8 cellular contexts compared by ENCODE assay signal in the genomic region with DNA sequence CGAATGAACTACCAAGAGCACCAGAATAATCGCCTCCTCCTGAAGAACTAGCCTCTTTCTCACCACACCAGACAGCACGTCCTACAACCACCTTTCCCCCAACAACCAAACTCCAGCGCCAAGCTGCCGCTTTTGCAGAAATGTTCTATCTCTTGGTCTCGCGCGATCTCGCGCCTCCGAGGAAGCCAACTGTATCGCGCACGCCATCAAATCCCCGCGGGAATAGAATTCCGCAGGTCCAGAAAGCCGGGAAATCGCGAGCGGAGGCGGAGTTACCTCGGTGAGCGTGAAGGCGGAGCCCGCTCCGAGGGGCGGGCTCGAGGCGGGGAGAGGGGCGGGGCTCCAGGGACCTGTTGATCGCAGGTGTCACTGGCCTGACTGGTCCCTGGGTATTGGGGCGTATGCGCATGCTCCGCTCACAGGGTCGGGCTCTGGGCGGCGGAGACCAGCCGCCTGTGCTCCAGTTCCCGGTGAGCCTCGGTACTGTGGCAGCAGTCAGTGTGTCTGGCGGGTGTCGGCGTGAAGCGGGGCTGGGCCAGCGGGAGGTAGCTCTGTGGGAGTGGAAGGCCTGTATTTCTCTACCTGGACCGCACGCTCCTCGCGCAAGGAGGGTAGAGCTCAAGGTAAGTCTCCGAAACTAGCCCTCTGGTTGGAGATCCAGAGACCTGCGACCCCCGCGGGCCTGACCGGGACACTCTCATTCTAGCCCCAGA. TPM values are rescaled to one million over a fixed set of nuclear protein-coding genes. Genes with fewer than 3 reads are reported as not detected.
DNase-seq lines count a peak whose midpoint lies in the region; ATAC-seq and TF ChIP-seq lines count a peak whose summit lies in the region.

A gene (plus strand): TSS at position 463 of the 713 bp plus-strand sequence. CDS start 27,047 bp downstream, outside the sequence.

- CTCF ChIA-PET in Calu3 (lab: Charles Lee), result interaction anchor here (0.8 to 2.1 kb wide), 4 partner anchors 69 to 129 kb away, joined by 3 to 14 read pairs (median 8); no protein-coding TSS in a partner anchor
- CTCF ChIA-PET in OCI-LY7 (lab: Charles Lee; ENCODE audit: unreplicated experiment), result interaction anchor here (0.6 to 1.6 kb wide), 3 partner anchors 21 to 88 kb away, joined by 3 read pairs; a partner anchor contains a TSS

- H3K36me3 Mint-ChIP-seq in Calu3 (ENCODE audit: insufficient read depth, unreplicated experiment) (peaks cover 63% of the 10 kb centered on the region), endothelial cell (ENCODE audit: low read depth, unreplicated experiment) (peaks cover under 1% of the 10 kb centered on the region)

- no peak for TF ChIP-seq CTCF in Calu3 (IDR thresholded peaks at IDR 0.05; ENCODE audit: unreplicated experiment)
- no peak for TF ChIP-seq CTCF in OCI-LY7 (conservative IDR thresholded peaks at IDR 0.05; ENCODE audit: low read length)
- TF ChIP-seq CTCF in endothelial cell (IDR thresholded peaks at IDR 0.05; ENCODE audit: unreplicated experiment), result no peak

- POLR2A ChIA-PET in OCI-LY7 (lab: Charles Lee), result interaction anchor here (0.7 to 2.2 kb wide), 14 partner anchors 9 to 1660 kb away, joined by 3 to 14 read pairs (median 3); a partner anchor contains a TSS

- peak; percentile 96 for ATAC-seq in GM21526 (IDR thresholded peaks at IDR 0.05; ENCODE audit: low FRiP score, unreplicated experiment)

- H3K4me3 ChIP-seq in OCI-LY7 (ENCODE audit: low read depth, low read length, poor library complexity, severe bottlenecking), result peak within 1 kb of the TSS; percentile 73
- peak within 1 kb of the TSS; percentile 83 for H3K4me3 ChIP-seq in mesodermal cell (ENCODE audit: extremely low read depth, insufficient read depth, low read length, poor library complexity, severe bottlenecking)

- 0% methylated on average over 39 to 47 of the region's 55 CpGs for WGBS in mesodermal cell (ENCODE audit: insufficient coverage in 2 of 2), 2 experiments

- H3K4me3 Mint-ChIP-seq in Calu3 (ENCODE audit: low read depth, unreplicated experiment) (peak within 1 kb of the TSS; percentile 100), endothelial cell (ENCODE audit: unreplicated experiment) (peak within 1 kb of the TSS; percentile 97)

- H3K4me1 Mint-ChIP-seq in Calu3 (ENCODE audit: low read depth, unreplicated experiment) (peaks cover 34% of the 10 kb centered on the region), endothelial cell (ENCODE audit: unreplicated experiment) (peaks cover 12% of the 10 kb centered on the region)

- DNase-seq in Calu3 (peak; percentile 96), HuH-7 (ENCODE audit: low spot score) (peak; percentile 80), OCI-LY7 (ENCODE audit: low spot score) (peak; percentile 95), activated T-cell treated with anti-CD3 and anti-CD28 coated beads for 24 hours (ENCODE audit: low read depth) (peak; percentile 96), endothelial cell (ENCODE audit: low spot score) (peak; percentile 99)
- DNase-seq in stimulated activated CD8-positive, alpha-beta memory T cell treated with anti-CD3 and anti-CD28 coated beads, Interleukin-15, amount 100 ng/mL, for 24 hours (ENCODE audit: low read depth), result peak; percentile 93

- intact Hi-C loops in Calu3 (cut with micrococcal nuclease; ENCODE audit: unreplicated experiment) (loop anchor here (2.0 to 10.0 kb wide), 4 partner anchors 72 to 170 kb away; no protein-coding TSS in a partner anchor), OCI-LY7 (cut with micrococcal nuclease; ENCODE audit: unreplicated experiment) (loop anchor here (1.0 to 5.0 kb wide), 7 partner anchors 72 to 450 kb away; a partner anchor contains a TSS)

- H2AFZ ChIP-seq in OCI-LY7 (ENCODE audit: low read length), result peak within 1 kb of the TSS; percentile 96

- H3K4me1 ChIP-seq in OCI-LY7 (ENCODE audit: insufficient read depth, low read length, poor library complexity, severe bottlenecking) (peaks cover 23% of the 10 kb centered on the region), mesodermal cell (ENCODE audit: control insufficient read depth, insufficient read depth, low read length, poor library complexity, severe bottlenecking) (peaks cover 24% of the 10 kb centered on the region)

- H3K27ac Mint-ChIP-seq in Calu3 (ENCODE audit: unreplicated experiment) (peak within 1 kb of the TSS; percentile 100), endothelial cell (ENCODE audit: unreplicated experiment) (peak within 1 kb of the TSS; percentile 99)

- H3K36me3 ChIP-seq in OCI-LY7 (ENCODE audit: insufficient read depth, low read length) (peaks cover 3% of the 10 kb centered on the region; the same call in 1 of the 2 replicates), mesodermal cell (ENCODE audit: control insufficient read depth, insufficient read depth, low read length) (peaks cover 5% of the 10 kb centered on the region)

- H3K27me3 Mint-ChIP-seq in Calu3 (ENCODE audit: unreplicated experiment) (no peaks in the 10 kb centered on the region), endothelial cell (ENCODE audit: unreplicated experiment) (peaks cover 13% of the 10 kb centered on the region)

- H3K9me2 ChIP-seq in OCI-LY7 (ENCODE audit: insufficient read depth, low read length), result no peaks in the 10 kb centered on the region

- no peaks in the 10 kb centered on the region for H3K9me3 Mint-ChIP-seq in Calu3 (ENCODE audit: low read depth, unreplicated experiment)
- H3K9me3 Mint-ChIP-seq in endothelial cell (ENCODE audit: unreplicated experiment), result no peaks in the 10 kb centered on the region

- H4K20me1 ChIP-seq in OCI-LY7 (ENCODE audit: insufficient read depth, low read length), result no peaks in the 10 kb centered on the region

- peaks cover 24% of the 10 kb centered on the region; the same call in 1 of the 2 replicates for H3K79me2 ChIP-seq in OCI-LY7 (ENCODE audit: insufficient read depth, low read depth, low read length)

- H3K4me2 ChIP-seq in OCI-LY7 (ENCODE audit: low read length), result peak within 1 kb of the TSS; percentile 73

- BruUV-seq in Calu3 (replicated peaks; lab: Mats Ljungman, UMichigan), result no TSS peak
- BruUV-seq in OCI-LY7 (replicated peaks; lab: Mats Ljungman, UMichigan), result no TSS peak

- H3K27ac ChIP-seq in OCI-LY7 (ENCODE audit: low read depth, low read length, poor library complexity, severe bottlenecking) (peak within 1 kb of the TSS; percentile 76), mesodermal cell (ENCODE audit: low read depth, low read length, severe bottlenecking) (peak within 1 kb of the TSS; percentile 89)

- no peaks in the 10 kb centered on the region for H3K9me3 ChIP-seq in OCI-LY7 (ENCODE audit: low read length)
- H3K9me3 ChIP-seq in mesodermal cell (ENCODE audit: control insufficient read depth, low read length), result no peaks in the 10 kb centered on the region

RNA-seq across cellular contexts. Expression of the gene that starts here (rescaled TPM):
- total RNA-seq in Calu3 (2022) (29.2 and 31.0 TPM in 2 replicates), OCI-LY7 (2022) (9.2 and 10.5 TPM in 2 replicates), endothelial cell (ENCODE audit: unreplicated experiment) (18.5 TPM)
- 4.9 and 6.7 TPM in 2 replicates for total RNA-seq in OCI-LY7 (2014; rRNA removed; shearing (Covaris generic))
- 31.7 TPM for polyA plus RNA-seq in mesodermal cell (2013, experiment 1 of 2)
- polyA plus RNA-seq in mesodermal cell (2013, experiment 2 of 2), result 28.4 TPM

Comparison
In these comparisons a context has a peak if more than half of its experiments do, and no peak if none do; other contexts are left out.
1. Peak in every context shown above with its lines: DNase-seq, ATAC-seq, H3K4me3 ChIP-seq and H3K27ac ChIP-seq.